ENCODE assay signal across 3 cellular contexts in genomic region chr1:197152662-197153061, GRCh38.
TF ChIP-seq lines count a peak whose summit lies in the region.

No MANE protein-coding gene starts in this region.

TF ChIP-seq in K562, 482 proteins besides CTCF, POLR2A, EP300 and RAD21:
- TF ChIP-seq VEZF1 (CRISPR knock-in tag; IDR thresholded peaks at IDR 0.05): peak; percentile 44
- TF ChIP-seq ZNF436 (CRISPR knock-in tag; IDR thresholded peaks at IDR 0.05): no peak
- TF ChIP-seq ZNF274 (IDR thresholded peaks at IDR 0.05; ENCODE audit: borderline replicate concordance, low read depth, low read length): no peak
- peak in 1 of 2 experiments; percentile 22 for TF ChIP-seq E2F6 (IDR thresholded peaks at IDR 0.05; ENCODE audit: borderline replicate concordance in 1 of 2, extremely low read depth in 1 of 2, insufficient read depth in 1 of 2, insufficient read length in 1 of 2, low read depth in 1 of 2, low read length in 1 of 2, poor library complexity in 1 of 2, severe bottlenecking in 1 of 2)
- TF ChIP-seq ZBTB34 (CRISPR knock-in tag; IDR thresholded peaks at IDR 0.05): no peak

TF ChIP-seq in HepG2, 621 proteins besides CTCF, POLR2A, EP300 and RAD21:
- TF ChIP-seq KAT8 (CRISPR knock-in tag; IDR thresholded peaks at IDR 0.05): no peak
- TF ChIP-seq POGZ (CRISPR knock-in tag; IDR thresholded peaks at IDR 0.05): 0 out of 2 replicates have a peak, but pooled peaks have one; percentile 45
- TF ChIP-seq NFE2L2 (IDR thresholded peaks at IDR 0.05; ENCODE audit: low read length): no peak

TF ChIP-seq in GM23338, 12 proteins besides CTCF, POLR2A, EP300 and RAD21:
- no peak for TF ChIP-seq POLR2AphosphoS5 (IDR thresholded peaks at IDR 0.05; ENCODE audit: low read depth)
- no peak for TF ChIP-seq NANOG (IDR thresholded peaks at IDR 0.05; ENCODE audit: borderline replicate concordance)
- no peak for TF ChIP-seq ZNF331 (CRISPR knock-in tag; IDR thresholded peaks at IDR 0.05; ENCODE audit: low read depth)
- TF ChIP-seq REST (IDR thresholded peaks at IDR 0.05; ENCODE audit: unreplicated experiment): no peak
